ENCODE assay signal across 11 cellular contexts in genomic region chr4:165016971-165017370, GRCh38. TPM values are rescaled to one million over a fixed set of nuclear protein-coding genes. Genes with fewer than 3 reads are reported as not detected.
DNase-seq lines count a peak whose midpoint lies in the region; ATAC-seq and TF ChIP-seq lines count a peak whose summit lies in the region.
"Had no signal": no experiment of that assay in that cellular context is flagged by ENCODE, and none has a peak within 500 bp of the region (broad histone marks: within the 10 kb centered on the region; RNA-seq: fewer than 3 reads in every experiment).

No MANE protein-coding gene starts in this region.

- peaks cover 3% of the 10 kb centered on the region; the same call in 1 of the 2 replicates for H3K9me3 Mint-ChIP-seq in HFFc6
- H3K9me3 Mint-ChIP-seq in activated CD8-positive, alpha-beta T cell treated with anti-CD3 and anti-CD28 coated beads, Interleukin-2, amount 10 ng/mL, durations not matched to agents 7 days and 5 days (ENCODE audit: insufficient read depth), result no peaks in the 10 kb centered on the region

- H3K4me1 Mint-ChIP-seq in HFFc6 (ENCODE audit: low read depth), result no peaks in the 10 kb centered on the region
- H3K4me1 Mint-ChIP-seq in activated CD8-positive, alpha-beta T cell treated with anti-CD3 and anti-CD28 coated beads, Interleukin-2, amount 10 ng/mL, durations not matched to agents 7 days and 5 days (ENCODE audit: low read depth), result no peaks in the 10 kb centered on the region

- CTCF ChIA-PET in activated CD8-positive, alpha-beta T cell treated with anti-CD3 and anti-CD28 coated beads, Interleukin-2, amount 10 ng/mL, durations not matched to agents 7 days and 5 days (lab: Charles Lee), result no interaction called here

- ATAC-seq in activated CD8-positive, alpha-beta T cell treated with anti-CD3 and anti-CD28 coated beads, Interleukin-2, amount 10 ng/mL, durations not matched to agents 7 days and 5 days, result no peak

- no peak overlapping the region for H3K4me3 Mint-ChIP-seq in HFFc6
- H3K4me3 Mint-ChIP-seq in activated CD8-positive, alpha-beta T cell treated with anti-CD3 and anti-CD28 coated beads, Interleukin-2, amount 10 ng/mL, durations not matched to agents 7 days and 5 days, result no peak overlapping the region

- DNase-seq in NCI-H748 (lab: John Stamatoyannopoulos, UW; ENCODE audit: unreplicated experiment) (peak; percentile 22), NCI-H748 treated with DMSO at 0.1 percent for 48 hours (lab: John Stamatoyannopoulos, UW) (no peak), HFFc6 (no peak), myocyte (ENCODE audit: low read depth) (peak; percentile 16), SIG-M5 treated with dmso at 0.1 percent for 504 hours (lab: John Stamatoyannopoulos, UW; ENCODE audit: unreplicated experiment) (no peak), NCI-H2029 (lab: John Stamatoyannopoulos, UW) (no peak)
- DNase-seq in activated CD8-positive, alpha-beta T cell treated with anti-CD3 and anti-CD28 coated beads, Interleukin-2, amount 10 ng/mL, durations not matched to agents 7 days and 5 days, result no peak
- DNase-seq: activated CD4-positive, CD25-positive, alpha-beta regulatory T cell; amniotic stem cell; NCI-H510A treated with DMSO at 0.1 percent for 48 hours had no signal

- POLR2A ChIA-PET in activated CD8-positive, alpha-beta T cell treated with anti-CD3 and anti-CD28 coated beads, Interleukin-2, amount 10 ng/mL, durations not matched to agents 7 days and 5 days (lab: Charles Lee), result no interaction called here

- H3K27ac Mint-ChIP-seq in HFFc6, result no peak overlapping the region
- no peak overlapping the region for H3K27ac Mint-ChIP-seq in activated CD8-positive, alpha-beta T cell treated with anti-CD3 and anti-CD28 coated beads, Interleukin-2, amount 10 ng/mL, durations not matched to agents 7 days and 5 days

- no peak overlapping the region for H3K4me3 ChIP-seq in WI38 (ENCODE audit: low read depth, low read length)

- no peaks in the 10 kb centered on the region for H3K36me3 Mint-ChIP-seq in HFFc6 (ENCODE audit: low read depth)
- H3K36me3 Mint-ChIP-seq in activated CD8-positive, alpha-beta T cell treated with anti-CD3 and anti-CD28 coated beads, Interleukin-2, amount 10 ng/mL, durations not matched to agents 7 days and 5 days (ENCODE audit: low read depth), result no peaks in the 10 kb centered on the region

- TF ChIP-seq CTCF in HFFc6 (IDR thresholded peaks at IDR 0.05) (peak; percentile 20), WI38 (IDR thresholded peaks at IDR 0.05; ENCODE audit: low read depth, low read length) (0 out of 2 replicates have a peak, but pooled peaks have one; percentile 3)

- H3K27me3 Mint-ChIP-seq in HFFc6 (ENCODE audit: insufficient read depth), result no peaks in the 10 kb centered on the region; the same call in none of the 2 replicates
- H3K27me3 Mint-ChIP-seq in activated CD8-positive, alpha-beta T cell treated with anti-CD3 and anti-CD28 coated beads, Interleukin-2, amount 10 ng/mL, durations not matched to agents 7 days and 5 days (ENCODE audit: low read depth), result peaks cover 31% of the 10 kb centered on the region

RNA-seq across cellular contexts. Expression of gene TRIM60, which starts 14.8 kb away (rescaled TPM):
- not detected for total RNA-seq in HFFc6 (2021; fragmentation: NEBNext Ultra II Directional; extraction: Animal tissue kit (Norgen Biotek cat#: 25700))
- not detected in 2 replicates for total RNA-seq in myocyte
- polyA plus RNA-seq in myocyte (2012), result not detected
- not detected for total RNA-seq in activated CD8-positive, alpha-beta T cell treated with anti-CD3 and anti-CD28 coated beads, Interleukin-2, amount 10 ng/mL, durations not matched to agents 7 days and 5 days

RNA-seq across cellular contexts. Expression of gene TRIM75, which starts 36.7 kb away (rescaled TPM):
- not detected for total RNA-seq in HFFc6 (2021; fragmentation: NEBNext Ultra II Directional; extraction: Animal tissue kit (Norgen Biotek cat#: 25700))
- total RNA-seq in myocyte, result not detected in 2 replicates
- polyA plus RNA-seq in myocyte (2012), result 0.13 TPM
- total RNA-seq in activated CD8-positive, alpha-beta T cell treated with anti-CD3 and anti-CD28 coated beads, Interleukin-2, amount 10 ng/mL, durations not matched to agents 7 days and 5 days, result not detected

RNA-seq across cellular contexts. Expression of gene TRIM61, which starts 39.5 kb away (rescaled TPM):
- total RNA-seq in HFFc6 (2021; fragmentation: NEBNext Ultra II Directional; extraction: Animal tissue kit (Norgen Biotek cat#: 25700)), result under 1 TPM in 4 of 6 experiments, not detected in 2; 0.12 to 0.31 (median 0.19) TPM
- not detected in 2 replicates for total RNA-seq in myocyte
- polyA plus RNA-seq in myocyte (2012), result 0.10 TPM
- total RNA-seq in activated CD8-positive, alpha-beta T cell treated with anti-CD3 and anti-CD28 coated beads, Interleukin-2, amount 10 ng/mL, durations not matched to agents 7 days and 5 days, result 1 to 10 TPM; 1.0 to 1.8 TPM

Comparison
In these comparisons a context has a peak if more than half of its experiments do, and no peak if none do; other contexts are left out.
1. DNase-seq: peak in NCI-H748 (single experiment) and myocyte (single experiment); none in NCI-H748 treated with DMSO at 0.1 percent for 48 hours (single experiment), HFFc6 (single experiment), activated CD8-positive, alpha-beta T cell treated with anti-CD3 and anti-CD28 coated beads, Interleukin-2, amount 10 ng/mL, durations not matched to agents 7 days and 5 days (single experiment), SIG-M5 treated with dmso at 0.1 percent for 504 hours (single experiment) and NCI-H2029 (single experiment).